1 cellular context compared by ENCODE assay signal in the genomic region with DNA sequence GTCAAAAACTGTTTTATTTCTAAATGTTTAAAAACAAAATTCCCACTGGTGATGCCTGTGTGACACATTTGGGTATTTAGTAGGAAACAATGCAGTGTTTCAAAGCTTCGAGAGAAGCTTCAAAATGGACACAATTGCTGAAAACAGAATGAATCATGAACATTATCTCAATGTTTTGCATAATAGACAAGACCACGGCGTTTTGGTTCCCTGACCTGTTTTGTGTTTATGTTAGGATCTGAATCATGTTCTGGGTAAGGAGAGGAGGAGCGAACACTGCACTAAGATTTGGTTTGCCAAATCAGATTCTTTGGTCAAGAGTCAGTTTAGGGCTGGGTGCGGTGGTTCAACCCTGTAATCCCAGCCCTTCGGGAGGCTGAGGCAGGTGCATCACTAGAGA.
A peak's percentile ranks its signal among the peaks of the same experiment; 100 is the strongest.
TF ChIP-seq lines count a peak whose summit lies in the region.

No MANE protein-coding gene starts in this region.

TF ChIP-seq in IMR-90, 13 proteins besides CTCF, POLR2A, EP300 and RAD21 (continued from another document):
- TF ChIP-seq, protein P1, sequence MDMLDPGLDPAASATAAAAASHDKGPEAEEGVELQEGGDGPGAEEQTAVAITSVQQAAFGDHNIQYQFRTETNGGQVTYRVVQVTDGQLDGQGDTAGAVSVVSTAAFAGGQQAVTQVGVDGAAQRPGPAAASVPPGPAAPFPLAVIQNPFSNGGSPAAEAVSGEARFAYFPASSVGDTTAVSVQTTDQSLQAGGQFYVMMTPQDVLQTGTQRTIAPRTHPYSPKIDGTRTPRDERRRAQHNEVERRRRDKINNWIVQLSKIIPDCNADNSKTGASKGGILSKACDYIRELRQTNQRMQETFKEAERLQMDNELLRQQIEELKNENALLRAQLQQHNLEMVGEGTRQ (IDR thresholded peaks at IDR 0.05; ENCODE audit: low read depth, low read length), result no peak
- TF ChIP-seq MXI1 (IDR thresholded peaks at IDR 0.05; ENCODE audit: borderline replicate concordance, low read depth, low read length) (no peak), CHD1 (IDR thresholded peaks at IDR 0.05; ENCODE audit: low read depth, low read length) (no peak), NFE2L2 (IDR thresholded peaks at IDR 0.05; ENCODE audit: low read depth, low read length) (no peak), RCOR1 (IDR thresholded peaks at IDR 0.05; ENCODE audit: insufficient replicate concordance, low read length) (peak; percentile 87)
